8 cellular contexts compared by ENCODE assay signal in genomic region chr16:29454269-29454668, GRCh38. TPM values are rescaled to one million over a fixed set of nuclear protein-coding genes. Genes with fewer than 3 reads are reported as not detected.
DNase-seq lines count a peak whose midpoint lies in the region; ATAC-seq, FAIRE-seq and TF ChIP-seq lines count a peak whose summit lies in the region.
"Not testable (repeated sequence)": the region's sequence is repeated elsewhere in the genome, so short reads cannot be mapped to it uniquely, and the experiment has no call there.

Gene BOLA2, minus strand, starts transcription at chr16:29454351. Its CDS starts 98 bp downstream, at chr16:29454253.
Gene SLX1B, plus strand, starts transcription at chr16:29454533.

- H3K9me3 Mint-ChIP-seq in WTC11 = not testable (repeated sequence)

- not testable (repeated sequence) for TF ChIP-seq RAD21 in HepG2 (CRISPR knock-in tag; IDR thresholded peaks at IDR 0.05)

- not testable (repeated sequence) for TF ChIP-seq EP300 in HepG2 (IDR thresholded peaks at IDR 0.05; ENCODE audit: low read depth in 2 of 2, low read length in 2 of 2); HepG2 (CRISPR knock-in tag; IDR thresholded peaks at IDR 0.05; ENCODE audit: borderline replicate concordance)

- not testable (repeated sequence) for H3K27me3 Mint-ChIP-seq in WTC11 (ENCODE audit: low read depth)

- H3K4me2 ChIP-seq in HepG2 (ENCODE audit: low read depth, low read length) = not testable (repeated sequence)

- not testable (repeated sequence) for H3K4me3 ChIP-seq in dorsolateral prefrontal cortex; HepG2 (replicated peaks in 1 of 3; ENCODE audit: insufficient read depth in 1 of 3, low read depth in 2 of 3, low read length in 3 of 3)

- H3K4me3 Mint-ChIP-seq in WTC11 = not testable (repeated sequence)

- ATAC-seq in GM19452 (IDR thresholded peaks at IDR 0.05; ENCODE audit: unreplicated experiment) (peak; percentile 82), HG02759 (IDR thresholded peaks at IDR 0.05; ENCODE audit: unreplicated experiment) (peak; percentile 89), HG03457 (IDR thresholded peaks at IDR 0.05; ENCODE audit: unreplicated experiment) (peak; percentile 72), WTC11 (peak; percentile 88), HepG2 (peak; percentile 94)

- not testable (repeated sequence) for H4K20me1 ChIP-seq in HepG2 (ENCODE audit: insufficient read depth, low read length)

- not testable (repeated sequence) for H3K79me2 ChIP-seq in HepG2 (ENCODE audit: insufficient read depth, low read length)

- H3K4me1 Mint-ChIP-seq in WTC11 = not testable (repeated sequence)

- in situ Hi-C loops in HepG2 (cut with HindIII; ENCODE audit: extremely low pct_ligation_motif_present, low pct_unique_long_range_greater_than_20kb) = not testable (repeated sequence)

- not testable (repeated sequence) for TF ChIP-seq POLR2A in HepG2 (IDR thresholded peaks at IDR 0.05; ENCODE audit: insufficient read depth in 1 of 2, low read depth in 2 of 2, low read length in 2 of 2)

- H3K36me3 ChIP-seq in HepG2 (replicated peaks in 1 of 2; ENCODE audit: control insufficient read depth in 1 of 2, insufficient read depth in 2 of 2, low read length in 2 of 2) = not testable (repeated sequence)

- not testable (repeated sequence) for H3K4me1 ChIP-seq in HepG2 (ENCODE audit: insufficient read depth, low read length)

- not testable (repeated sequence) for H2AFZ ChIP-seq in HepG2 (ENCODE audit: low read length)

- intact Hi-C loops in dorsolateral prefrontal cortex (cut with DNase I); HepG2 (cut with micrococcal nuclease; ENCODE audit: unreplicated experiment): not testable (repeated sequence)

- H3K27me3 ChIP-seq in dorsolateral prefrontal cortex; HepG2 (ENCODE audit: control insufficient read depth in 1 of 2, insufficient read depth in 2 of 2, low read length in 2 of 2): not testable (repeated sequence)

- CTCF ChIA-PET in WTC11 (lab: Charles Lee); HepG2 (lab: Yijun Ruan, JAX; ENCODE audit: low intra/inter-chr PET ratio, low total read pairs): not testable (repeated sequence)

- no CpG with 5 or more reads among the region's 33 CpGs for WGBS in HepG2 (ENCODE audit: low lambda C conversion rate)

- peak; percentile 98 for FAIRE-seq in HepG2 (lab: Jason Lieb, UNC)

- not testable (repeated sequence) for H3K27ac ChIP-seq in dorsolateral prefrontal cortex; HepG2 (ENCODE audit: extremely low read length, insufficient read depth, low read length)

- H3K27ac Mint-ChIP-seq in WTC11 = not testable (repeated sequence)

- not testable (repeated sequence) for TF ChIP-seq CTCF in WTC11 (IDR thresholded peaks at IDR 0.05); dorsolateral prefrontal cortex (IDR thresholded peaks at IDR 0.05 in 54 of 56, conservative IDR thresholded peaks at IDR 0.05 in 2 of 56; ENCODE audit: low read depth in 1 of 56, partially characterized antibody in 56 of 56); HepG2 (CRISPR knock-in tag; IDR thresholded peaks at IDR 0.05); subcutaneous adipose tissue (IDR thresholded peaks at IDR 0.05; ENCODE audit: low read depth)

- not testable (repeated sequence) for H3K36me3 Mint-ChIP-seq in WTC11

- BruUV-seq in HepG2 (replicated peaks; lab: Mats Ljungman, UMichigan) = not testable (repeated sequence)

- not testable (repeated sequence) for DNase-seq in Daoy (ENCODE audit: low read depth); WTC11 (ENCODE audit: low spot score); dorsolateral prefrontal cortex; HepG2 (ENCODE audit: low spot score)

- not testable (repeated sequence) for H3K9me3 ChIP-seq in HepG2 (ENCODE audit: low read length)

- not testable (repeated sequence) for H3K9ac ChIP-seq in HepG2 (ENCODE audit: insufficient read depth, low read depth, low read length)

- POLR2A ChIA-PET in WTC11 (lab: Charles Lee); HepG2 (lab: Yijun Ruan, JAX): not testable (repeated sequence)

RNA-seq across cellular contexts. Expression of gene BOLA2, which starts in this region (rescaled TPM):
- 57.3 and 76.3 TPM in 2 replicates for total RNA-seq in Daoy (2014; rRNA removed; shearing (Covaris generic))
- 7.0 to 7.8 TPM (median 7.2 TPM) in 3 replicates for total RNA-seq in WTC11 (2021)
- 10 to 100 TPM in 84 of 120 experiments, 1 to 10 TPM in 36; 4.3 to 24.4 (median 11.7) TPM for total RNA-seq in dorsolateral prefrontal cortex
- 15.3 and 17.1 TPM in 2 replicates for total RNA-seq in HepG2 (2016; rRNA removed; fragmentation: Illumina TruSeq; extraction: Trizol)
- 24.6 and 40.7 TPM in 2 replicates for total RNA-seq in HepG2 (2016; cell fraction: cytosol; rRNA removed; fragmentation: Illumina TruSeq; extraction: Trizol; ENCODE audit: low read depth)
- total RNA-seq in HepG2 (2016; cell fraction: insoluble cytoplasmic fraction; rRNA removed; fragmentation: Illumina TruSeq; extraction: Trizol) = 15.5 and 20.5 TPM in 2 replicates
- total RNA-seq in HepG2 (2016; cell fraction: membrane; rRNA removed; fragmentation: Illumina TruSeq; extraction: Trizol) = 17.3 and 26.8 TPM in 2 replicates
- 8.6 and 11.0 TPM in 2 replicates for total RNA-seq in HepG2 (2016; cell fraction: nucleus; rRNA removed; fragmentation: Illumina TruSeq; extraction: Trizol)
- polyA plus RNA-seq in HepG2 (2011; rRNA removed) = 6.5 and 18.4 TPM in 2 replicates
- 24.3 and 39.8 TPM in 2 replicates for polyA plus RNA-seq in HepG2 (2011; cell fraction: cytosol; rRNA removed)
- polyA plus RNA-seq in HepG2 (2011; cell fraction: nucleus; rRNA removed) = 19.8 and 21.3 TPM in 2 replicates
- 13.5 and 21.3 TPM in 2 replicates for polyA plus RNA-seq in HepG2 (2012)
- polyA plus RNA-seq in HepG2 (2016; cell fraction: cytosol; fragmentation: Illumina TruSeq; extraction: Trizol; ENCODE audit: low read depth) = 42.7 and 60.0 TPM in 2 replicates
- polyA plus RNA-seq in HepG2 (2016; cell fraction: insoluble cytoplasmic fraction; fragmentation: Illumina TruSeq; extraction: Trizol; ENCODE audit: low read depth) = 24.2 and 37.7 TPM in 2 replicates
- 26.7 and 34.3 TPM in 2 replicates for polyA plus RNA-seq in HepG2 (2016; cell fraction: membrane; fragmentation: Illumina TruSeq; extraction: Trizol; ENCODE audit: low read depth)
- polyA plus RNA-seq in HepG2 (2016; cell fraction: nucleus; fragmentation: Illumina TruSeq; extraction: Trizol; ENCODE audit: insufficient read depth, low read depth) = 15.0 and 17.4 TPM in 2 replicates
- 10.2 and 16.7 TPM in 2 replicates for polyA minus RNA-seq in HepG2 (2011; rRNA and poly(A)+ RNA removed; ENCODE audit: low replicate concordance)
- 3.3 and 4.4 TPM in 2 replicates for polyA minus RNA-seq in HepG2 (2011; cell fraction: cytosol; rRNA and poly(A)+ RNA removed)
- polyA minus RNA-seq in HepG2 (2011; cell fraction: nucleus; rRNA and poly(A)+ RNA removed) = 17.5 and 23.7 TPM in 2 replicates
- 10 to 100 TPM; 12.1 to 30.8 (median 19.9) TPM for total RNA-seq in subcutaneous adipose tissue

RNA-seq across cellular contexts. Expression of gene SLX1B, which starts in this region (rescaled TPM):
- total RNA-seq in Daoy (2014; rRNA removed; shearing (Covaris generic)) = 10.4 and 22.5 TPM in 2 replicates
- total RNA-seq in WTC11 (2021) = 9.2 to 42.8 TPM (median 36.5 TPM) in 3 replicates
- 10 to 100 TPM in 111 of 120 experiments, 1 to 10 TPM in 9; 1.3 to 45.9 (median 23.2) TPM for total RNA-seq in dorsolateral prefrontal cortex
- 53.1 and 70.0 TPM in 2 replicates for total RNA-seq in HepG2 (2016; rRNA removed; fragmentation: Illumina TruSeq; extraction: Trizol)
- 9.9 and 10.5 TPM in 2 replicates for total RNA-seq in HepG2 (2016; cell fraction: cytosol; rRNA removed; fragmentation: Illumina TruSeq; extraction: Trizol; ENCODE audit: low read depth)
- 46.2 and 74.3 TPM in 2 replicates for total RNA-seq in HepG2 (2016; cell fraction: insoluble cytoplasmic fraction; rRNA removed; fragmentation: Illumina TruSeq; extraction: Trizol)
- total RNA-seq in HepG2 (2016; cell fraction: membrane; rRNA removed; fragmentation: Illumina TruSeq; extraction: Trizol) = 7.1 and 8.6 TPM in 2 replicates
- total RNA-seq in HepG2 (2016; cell fraction: nucleus; rRNA removed; fragmentation: Illumina TruSeq; extraction: Trizol) = 44.6 and 49.3 TPM in 2 replicates
- 15.9 and 27.6 TPM in 2 replicates for polyA plus RNA-seq in HepG2 (2011; rRNA removed)
- 10.6 and 22.8 TPM in 2 replicates for polyA plus RNA-seq in HepG2 (2011; cell fraction: cytosol; rRNA removed)
- polyA plus RNA-seq in HepG2 (2011; cell fraction: nucleus; rRNA removed) = 60.6 and 74.5 TPM in 2 replicates
- 16.2 TPM in 1 of 2 replicates, not detected in the other for polyA plus RNA-seq in HepG2 (2012)
- polyA plus RNA-seq in HepG2 (2016; cell fraction: cytosol; fragmentation: Illumina TruSeq; extraction: Trizol; ENCODE audit: low read depth) = 4.8 and 9.8 TPM in 2 replicates
- 57.4 and 59.8 TPM in 2 replicates for polyA plus RNA-seq in HepG2 (2016; cell fraction: insoluble cytoplasmic fraction; fragmentation: Illumina TruSeq; extraction: Trizol; ENCODE audit: low read depth)
- 7.1 and 10.8 TPM in 2 replicates for polyA plus RNA-seq in HepG2 (2016; cell fraction: membrane; fragmentation: Illumina TruSeq; extraction: Trizol; ENCODE audit: low read depth)
- 80.0 and 83.0 TPM in 2 replicates for polyA plus RNA-seq in HepG2 (2016; cell fraction: nucleus; fragmentation: Illumina TruSeq; extraction: Trizol; ENCODE audit: insufficient read depth, low read depth)
- polyA minus RNA-seq in HepG2 (2011; rRNA and poly(A)+ RNA removed; ENCODE audit: low replicate concordance) = 14.5 and 33.4 TPM in 2 replicates
- 9.5 and 11.0 TPM in 2 replicates for polyA minus RNA-seq in HepG2 (2011; cell fraction: cytosol; rRNA and poly(A)+ RNA removed)
- 6.7 and 8.5 TPM in 2 replicates for polyA minus RNA-seq in HepG2 (2011; cell fraction: nucleus; rRNA and poly(A)+ RNA removed)
- 10 to 100 TPM in 1 of 4 donors, 1 to 10 TPM in 3; 1.6 to 11.6 (median 7.3) TPM for total RNA-seq in subcutaneous adipose tissue
